In the genomic region with DNA sequence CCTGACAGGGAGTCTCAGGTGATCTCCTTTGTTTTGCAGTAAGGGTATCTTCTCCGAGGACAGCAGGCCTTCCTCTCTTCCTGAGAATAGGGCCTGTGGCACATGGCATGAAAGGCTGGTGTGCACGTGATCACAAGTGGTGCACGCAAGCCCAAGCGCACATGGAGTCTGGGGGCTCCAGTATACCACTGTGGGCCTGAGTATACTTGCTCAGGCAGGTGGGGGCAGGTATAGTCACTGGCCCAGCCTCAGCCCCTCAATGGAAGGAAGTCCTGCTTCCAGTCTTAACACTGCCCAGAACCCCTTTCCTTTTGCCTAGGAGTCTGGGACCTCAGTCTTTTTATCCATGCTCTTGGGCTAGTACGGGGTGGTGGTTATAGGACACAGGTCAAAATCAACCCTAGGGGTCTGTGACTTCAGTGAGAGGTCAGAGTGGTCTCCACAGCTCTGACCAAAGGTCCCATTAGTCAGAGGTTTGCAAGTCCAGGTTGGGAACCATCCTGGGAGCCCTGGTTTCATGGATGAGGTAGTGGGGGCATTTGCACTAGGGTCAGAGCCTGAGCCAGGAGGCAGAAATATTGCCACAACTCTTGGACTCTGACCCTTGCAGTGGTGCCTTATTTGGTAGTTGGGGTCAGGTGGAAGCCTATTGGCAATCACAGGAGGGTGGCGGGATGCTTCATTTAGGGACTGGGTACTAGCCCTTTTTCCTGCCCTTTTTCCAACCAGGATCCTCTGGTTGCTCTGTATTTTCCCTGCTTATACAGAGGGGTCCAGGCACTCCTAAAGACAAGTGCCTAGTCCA, we compare ENCODE assay signal across 1 cellular context.
TF ChIP-seq lines count a peak whose summit lies in the region.

No MANE protein-coding gene starts in this region.

TF ChIP-seq in HEK293, 187 proteins besides CTCF, POLR2A, EP300 and RAD21 (continued from another document):
- TF ChIP-seq TCF7L2 (IDR thresholded peaks at IDR 0.05; ENCODE audit: borderline replicate concordance, low read depth, low read length) (no peak), ZNF416 (tag by site-specific recombination; IDR thresholded peaks at IDR 0.05) (no peak), ZBTB48 (tag by site-specific recombination; IDR thresholded peaks at IDR 0.05) (no peak), ZNF214 (tag by site-specific recombination; IDR thresholded peaks at IDR 0.05; ENCODE audit: borderline replicate concordance) (no peak), ZNF629 (tag by site-specific recombination; IDR thresholded peaks at IDR 0.05) (no peak), ZNF585B (tag by site-specific recombination; IDR thresholded peaks at IDR 0.05) (no peak), HOXA7 (CRISPR knock-in tag; IDR thresholded peaks at IDR 0.05; ENCODE audit: borderline replicate concordance) (no peak), ZNF433 (tag by site-specific recombination; IDR thresholded peaks at IDR 0.05; ENCODE audit: low read depth) (no peak), GLIS1 (tag by site-specific recombination; IDR thresholded peaks at IDR 0.05) (no peak), ZNF664 (tag by site-specific recombination; IDR thresholded peaks at IDR 0.05) (no peak)
- TF ChIP-seq, protein P1, sequence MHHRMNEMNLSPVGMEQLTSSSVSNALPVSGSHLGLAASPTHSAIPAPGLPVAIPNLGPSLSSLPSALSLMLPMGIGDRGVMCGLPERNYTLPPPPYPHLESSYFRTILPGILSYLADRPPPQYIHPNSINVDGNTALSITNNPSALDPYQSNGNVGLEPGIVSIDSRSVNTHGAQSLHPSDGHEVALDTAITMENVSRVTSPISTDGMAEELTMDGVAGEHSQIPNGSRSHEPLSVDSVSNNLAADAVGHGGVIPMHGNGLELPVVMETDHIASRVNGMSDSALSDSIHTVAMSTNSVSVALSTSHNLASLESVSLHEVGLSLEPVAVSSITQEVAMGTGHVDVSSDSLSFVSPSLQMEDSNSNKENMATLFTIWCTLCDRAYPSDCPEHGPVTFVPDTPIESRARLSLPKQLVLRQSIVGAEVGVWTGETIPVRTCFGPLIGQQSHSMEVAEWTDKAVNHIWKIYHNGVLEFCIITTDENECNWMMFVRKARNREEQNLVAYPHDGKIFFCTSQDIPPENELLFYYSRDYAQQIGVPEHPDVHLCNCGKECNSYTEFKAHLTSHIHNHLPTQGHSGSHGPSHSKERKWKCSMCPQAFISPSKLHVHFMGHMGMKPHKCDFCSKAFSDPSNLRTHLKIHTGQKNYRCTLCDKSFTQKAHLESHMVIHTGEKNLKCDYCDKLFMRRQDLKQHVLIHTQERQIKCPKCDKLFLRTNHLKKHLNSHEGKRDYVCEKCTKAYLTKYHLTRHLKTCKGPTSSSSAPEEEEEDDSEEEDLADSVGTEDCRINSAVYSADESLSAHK (tag by site-specific recombination; IDR thresholded peaks at IDR 0.05) = no peak
- TF ChIP-seq, protein P2, sequence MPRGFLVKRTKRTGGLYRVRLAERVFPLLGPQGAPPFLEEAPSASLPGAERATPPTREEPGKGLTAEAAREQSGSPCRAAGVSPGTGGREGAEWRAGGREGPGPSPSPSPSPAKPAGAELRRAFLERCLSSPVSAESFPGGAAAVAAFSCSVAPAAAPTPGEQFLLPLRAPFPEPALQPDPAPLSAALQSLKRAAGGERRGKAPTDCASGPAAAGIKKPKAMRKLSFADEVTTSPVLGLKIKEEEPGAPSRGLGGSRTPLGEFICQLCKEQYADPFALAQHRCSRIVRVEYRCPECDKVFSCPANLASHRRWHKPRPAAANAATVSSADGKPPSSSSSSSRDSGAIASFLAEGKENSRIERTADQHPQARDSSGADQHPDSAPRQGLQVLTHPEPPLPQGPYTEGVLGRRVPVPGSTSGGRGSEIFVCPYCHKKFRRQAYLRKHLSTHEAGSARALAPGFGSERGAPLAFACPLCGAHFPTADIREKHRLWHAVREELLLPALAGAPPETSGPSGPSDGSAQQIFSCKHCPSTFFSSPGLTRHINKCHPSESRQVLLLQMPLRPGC (tag by site-specific recombination; IDR thresholded peaks at IDR 0.05) = no peak
- TF ChIP-seq, protein P3, sequence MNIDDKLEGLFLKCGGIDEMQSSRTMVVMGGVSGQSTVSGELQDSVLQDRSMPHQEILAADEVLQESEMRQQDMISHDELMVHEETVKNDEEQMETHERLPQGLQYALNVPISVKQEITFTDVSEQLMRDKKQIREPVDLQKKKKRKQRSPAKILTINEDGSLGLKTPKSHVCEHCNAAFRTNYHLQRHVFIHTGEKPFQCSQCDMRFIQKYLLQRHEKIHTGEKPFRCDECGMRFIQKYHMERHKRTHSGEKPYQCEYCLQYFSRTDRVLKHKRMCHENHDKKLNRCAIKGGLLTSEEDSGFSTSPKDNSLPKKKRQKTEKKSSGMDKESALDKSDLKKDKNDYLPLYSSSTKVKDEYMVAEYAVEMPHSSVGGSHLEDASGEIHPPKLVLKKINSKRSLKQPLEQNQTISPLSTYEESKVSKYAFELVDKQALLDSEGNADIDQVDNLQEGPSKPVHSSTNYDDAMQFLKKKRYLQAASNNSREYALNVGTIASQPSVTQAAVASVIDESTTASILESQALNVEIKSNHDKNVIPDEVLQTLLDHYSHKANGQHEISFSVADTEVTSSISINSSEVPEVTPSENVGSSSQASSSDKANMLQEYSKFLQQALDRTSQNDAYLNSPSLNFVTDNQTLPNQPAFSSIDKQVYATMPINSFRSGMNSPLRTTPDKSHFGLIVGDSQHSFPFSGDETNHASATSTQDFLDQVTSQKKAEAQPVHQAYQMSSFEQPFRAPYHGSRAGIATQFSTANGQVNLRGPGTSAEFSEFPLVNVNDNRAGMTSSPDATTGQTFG (tag by site-specific recombination; IDR thresholded peaks at IDR 0.05; ENCODE audit: borderline replicate concordance) = no peak
